Comparison of ENCODE assay signal across 12 cellular contexts in the genomic region with DNA sequence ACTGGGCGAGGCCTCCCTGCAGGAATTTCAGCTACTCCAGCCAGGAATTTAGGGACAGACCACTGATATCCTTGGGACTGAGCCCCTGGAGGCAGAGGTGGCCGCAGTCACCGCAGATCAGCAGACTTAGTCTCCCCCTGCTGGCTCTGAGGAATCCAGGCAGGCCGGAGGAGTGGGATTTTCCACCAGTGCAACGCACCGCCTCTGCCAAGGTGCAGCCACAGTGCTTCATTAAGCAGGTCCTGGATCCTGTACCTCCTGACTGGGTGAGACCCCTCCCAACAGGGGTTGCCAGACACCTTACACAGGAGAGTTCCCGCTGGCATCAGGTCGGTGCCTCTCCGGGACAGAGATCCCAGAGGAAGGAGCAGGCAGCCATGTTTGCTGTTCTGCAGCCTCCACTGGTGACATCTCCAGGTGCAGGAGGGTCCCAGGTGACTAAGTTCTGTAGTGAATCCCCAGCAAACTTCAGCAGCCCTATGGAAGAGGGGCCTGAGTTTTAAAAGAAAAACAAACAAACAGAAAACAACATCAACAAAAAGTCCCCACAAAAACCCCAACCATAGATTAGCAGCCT.
DNase-seq lines count a peak whose midpoint lies in the region; ATAC-seq and TF ChIP-seq lines count a peak whose summit lies in the region.
"Had no signal": no experiment of that assay in that cellular context is flagged by ENCODE, and none has a peak within 500 bp of the region (broad histone marks: within the 10 kb centered on the region; RNA-seq: fewer than 3 reads in every experiment).

No MANE protein-coding gene starts in this region.

- ATAC-seq in naive thymus-derived CD8-positive, alpha-beta T cell: no peak
- no peak for ATAC-seq in GM18861 (IDR thresholded peaks at IDR 0.05; ENCODE audit: unreplicated experiment)

- peaks cover 0 to 5% (median 0%) of the 10 kb centered on the region in 3 donors for H3K36me3 Mint-ChIP-seq in naive thymus-derived CD8-positive, alpha-beta T cell
- no peaks in the 10 kb centered on the region for H3K36me3 Mint-ChIP-seq in activated CD4-positive, alpha-beta T cell treated with anti-CD3 and anti-CD28 coated beads, Interleukin-2, amount 10 ng/mL, durations not matched to agents 24 days and 14 days (ENCODE audit: low read depth)

- H3K27me3 Mint-ChIP-seq in naive thymus-derived CD8-positive, alpha-beta T cell: peaks cover 0 to 3% (median 0%) of the 10 kb centered on the region in 5 donors
- H3K27me3 Mint-ChIP-seq in activated CD4-positive, alpha-beta T cell treated with anti-CD3 and anti-CD28 coated beads, Interleukin-2, amount 10 ng/mL, durations not matched to agents 24 days and 14 days: no peaks in the 10 kb centered on the region

- TF ChIP-seq CTCF in AG04449 (IDR thresholded peaks at IDR 0.05; ENCODE audit: insufficient read depth, low read length, missing control alignments): peak; percentile 2

- no peak overlapping the region for H3K27ac Mint-ChIP-seq in naive thymus-derived CD8-positive, alpha-beta T cell
- H3K27ac Mint-ChIP-seq in activated CD4-positive, alpha-beta T cell treated with anti-CD3 and anti-CD28 coated beads, Interleukin-2, amount 10 ng/mL, durations not matched to agents 24 days and 14 days: no peak overlapping the region

- H3K4me3 Mint-ChIP-seq in naive thymus-derived CD8-positive, alpha-beta T cell: no peak overlapping the region
- H3K4me3 Mint-ChIP-seq in activated CD4-positive, alpha-beta T cell treated with anti-CD3 and anti-CD28 coated beads, Interleukin-2, amount 10 ng/mL, durations not matched to agents 24 days and 14 days: no peak overlapping the region

- no peak overlapping the region for H3K4me3 ChIP-seq in AG04449 (ENCODE audit: low read depth, low read length)
- H3K4me3 ChIP-seq: upper lobe of left lung had no signal

- no peak for DNase-seq in AG04449 (ENCODE audit: low read depth, low spot score)
- DNase-seq in HT-29 (ENCODE audit: low spot score): peak; percentile 22
- peak; percentile 3 for DNase-seq in cerebellar cortex (ENCODE audit: low spot score)
- DNase-seq in left kidney (ENCODE audit: low read depth, low spot score): peak; percentile 33
- no peak for DNase-seq in NCI-H1105 (lab: John Stamatoyannopoulos, UW)
- no peak for DNase-seq in naive thymus-derived CD8-positive, alpha-beta T cell
- DNase-seq in activated CD4-positive, alpha-beta T cell treated with anti-CD3 and anti-CD28 coated beads, Interleukin-2, amount 10 ng/mL, durations not matched to agents 24 days and 14 days: no peak
- DNase-seq: activated T-cell treated with anti-CD3 and anti-CD28 coated beads for 4 hours; effector CD4-positive, alpha-beta T cell; NCI-H187 had no signal

- CTCF ChIA-PET in AG04449 (lab: Yijun Ruan, JAX): no interaction called here

- H3K9me3 Mint-ChIP-seq in naive thymus-derived CD8-positive, alpha-beta T cell: peaks cover 0 to 25% (median 12%) of the 10 kb centered on the region in 9 donors
- peaks cover 3% of the 10 kb centered on the region for H3K9me3 Mint-ChIP-seq in activated CD4-positive, alpha-beta T cell treated with anti-CD3 and anti-CD28 coated beads, Interleukin-2, amount 10 ng/mL, durations not matched to agents 24 days and 14 days

- POLR2A ChIA-PET in AG04449 (lab: Yijun Ruan, JAX): no interaction called here
- POLR2A ChIA-PET in naive thymus-derived CD8-positive, alpha-beta T cell (lab: Charles Lee): no interaction called here

- H3K4me1 Mint-ChIP-seq in naive thymus-derived CD8-positive, alpha-beta T cell: no peaks in the 10 kb centered on the region
- no peaks in the 10 kb centered on the region for H3K4me1 Mint-ChIP-seq in activated CD4-positive, alpha-beta T cell treated with anti-CD3 and anti-CD28 coated beads, Interleukin-2, amount 10 ng/mL, durations not matched to agents 24 days and 14 days

- intact Hi-C loops in activated CD4-positive, alpha-beta T cell treated with anti-CD3 and anti-CD28 coated beads, Interleukin-2, amount 10 ng/mL, durations not matched to agents 24 days and 14 days (cut with micrococcal nuclease): no loop called here

Comparison
In these comparisons a context has a peak if more than half of its experiments do, and no peak if none do; other contexts are left out.
1. DNase-seq: peak in HT-29 (single experiment), cerebellar cortex (single experiment) and left kidney (single experiment); none in AG04449 (single experiment), NCI-H1105 (single experiment), naive thymus-derived CD8-positive, alpha-beta T cell (0 of 10) and activated CD4-positive, alpha-beta T cell treated with anti-CD3 and anti-CD28 coated beads, Interleukin-2, amount 10 ng/mL, durations not matched to agents 24 days and 14 days (single experiment).